ENCODE assay signal across 1 cellular context in genomic region chr3:9731206-9732079, GRCh38.
TF ChIP-seq lines count a peak whose summit lies in the region.

Gene BRPF1, plus strand, starts transcription at chr3:9731735. Its CDS starts 2,406 bp downstream, at chr3:9734141.

TF ChIP-seq in K562, 482 proteins besides CTCF, POLR2A, EP300 and RAD21 (continued from another document and continues in another):
- TF ChIP-seq DEAF1 (CRISPR knock-in tag; IDR thresholded peaks at IDR 0.05): no peak
- peak in 1 of 2 experiments; percentile 31; a peak in 1 of 4 replicates for TF ChIP-seq SIX5 (IDR thresholded peaks at IDR 0.05; ENCODE audit: borderline replicate concordance in 1 of 2, insufficient read depth in 1 of 2, low read depth in 1 of 2, low read length in 2 of 2)
- no peak for TF ChIP-seq CEBPG (CRISPR knock-in tag; IDR thresholded peaks at IDR 0.05)
- TF ChIP-seq CEBPG (tag; conservative IDR thresholded peaks at IDR 0.05 in 1 of 2, IDR thresholded peaks at IDR 0.05 in 1 of 2): no peak
- TF ChIP-seq HNRNPUL1 (IDR thresholded peaks at IDR 0.05; ENCODE audit: low read length): no peak
- no peak for TF ChIP-seq ZFP36 (IDR thresholded peaks at IDR 0.05; ENCODE audit: low read depth, low read length, partially characterized antibody)
- no peak for TF ChIP-seq BACH1 (tag; IDR thresholded peaks at IDR 0.05)
- TF ChIP-seq ZNF347 (CRISPR knock-in tag; IDR thresholded peaks at IDR 0.05; ENCODE audit: low read depth): no peak
- TF ChIP-seq ARHGAP35 (IDR thresholded peaks at IDR 0.05; ENCODE audit: partially characterized antibody): no peak
- peak; percentile 59 to 78; a peak in 2 of 4 replicates for TF ChIP-seq NONO (IDR thresholded peaks at IDR 0.05; ENCODE audit: low read depth in 2 of 2, low read length in 1 of 2)
- TF ChIP-seq SREBF1 (IDR thresholded peaks at IDR 0.05; ENCODE audit: borderline replicate concordance, low read depth, low read length): no peak
- TF ChIP-seq E2F4 (CRISPR knock-in tag; IDR thresholded peaks at IDR 0.05; ENCODE audit: low read depth): peak; percentile 50; the same call in 1 of the 2 replicates
- no peak for TF ChIP-seq PTBP1 (IDR thresholded peaks at IDR 0.05; ENCODE audit: low read depth, low read length)
- no peak for TF ChIP-seq ZNF592 (IDR thresholded peaks at IDR 0.05)
- no peak for TF ChIP-seq ZNF511 (CRISPR knock-in tag; IDR thresholded peaks at IDR 0.05)
- TF ChIP-seq ZNF12 (CRISPR knock-in tag; IDR thresholded peaks at IDR 0.05): no peak; the same call in 1 of the 2 replicates
- TF ChIP-seq MLX (CRISPR knock-in tag; conservative IDR thresholded peaks at IDR 0.05): no peak; a peak in 1 of 4 replicates
- no peak for TF ChIP-seq CBX8 (IDR thresholded peaks at IDR 0.05; ENCODE audit: borderline replicate concordance, extremely low read depth, low read depth, low read length, poor library complexity, severe bottlenecking)
- TF ChIP-seq CHD2 (IDR thresholded peaks at IDR 0.05; ENCODE audit: low read depth, low read length): peak; percentile 74
- TF ChIP-seq NFE2 (IDR thresholded peaks at IDR 0.05; ENCODE audit: low read depth): no peak
- TF ChIP-seq MCM3 (IDR thresholded peaks at IDR 0.05): no peak
- TF ChIP-seq FUS (optimal IDR thresholded peaks at IDR 0.05; ENCODE audit: low read depth, low read length): no peak
- peak; percentile 55 for TF ChIP-seq HNRNPK (IDR thresholded peaks at IDR 0.05; ENCODE audit: low read depth, low read length, poor library complexity, severe bottlenecking)
- no peak for TF ChIP-seq ZBTB49 (CRISPR knock-in tag; IDR thresholded peaks at IDR 0.05; ENCODE audit: borderline replicate concordance)
- TF ChIP-seq NCOA1 (IDR thresholded peaks at IDR 0.05; ENCODE audit: low read depth): no peak
- no peak for TF ChIP-seq ID3 (CRISPR knock-in tag; IDR thresholded peaks at IDR 0.05)
- TF ChIP-seq ID3 (tag; IDR thresholded peaks at IDR 0.05): peak; percentile 90
- TF ChIP-seq SETDB1 (IDR thresholded peaks at IDR 0.05; ENCODE audit: low read length): no peak
- no peak for TF ChIP-seq HNRNPL (IDR thresholded peaks at IDR 0.05; ENCODE audit: low read depth, low read length)
- TF ChIP-seq ZC3H11A (IDR thresholded peaks at IDR 0.05; ENCODE audit: low read depth, low read length): no peak
- TF ChIP-seq ZNF280B (CRISPR knock-in tag; IDR thresholded peaks at IDR 0.05): no peak
- TF ChIP-seq ATF2 (CRISPR knock-in tag; IDR thresholded peaks at IDR 0.05): no peak
- no peak for TF ChIP-seq FOXJ2 (tag; IDR thresholded peaks at IDR 0.05)
- TF ChIP-seq CREBBP (IDR thresholded peaks at IDR 0.05; ENCODE audit: low read depth, low read length): no peak
- TF ChIP-seq KLF10 (CRISPR knock-in tag; IDR thresholded peaks at IDR 0.05): no peak
- TF ChIP-seq MTA1 (IDR thresholded peaks at IDR 0.05; ENCODE audit: borderline replicate concordance): peak; percentile 47
- TF ChIP-seq CEBPZ (IDR thresholded peaks at IDR 0.05; ENCODE audit: borderline replicate concordance, low read depth, low read length): no peak
- TF ChIP-seq ZSCAN29 (IDR thresholded peaks at IDR 0.05): peak; percentile 11; the same call in 1 of the 2 replicates
- peak; percentile 82 for TF ChIP-seq THAP12 (CRISPR knock-in tag; IDR thresholded peaks at IDR 0.05)
- no peak for TF ChIP-seq HOXB6 (CRISPR knock-in tag; IDR thresholded peaks at IDR 0.05; ENCODE audit: borderline replicate concordance)
- no peak for TF ChIP-seq DACH1 (IDR thresholded peaks at IDR 0.05; ENCODE audit: partially characterized antibody)
- no peak for TF ChIP-seq FOXK2 (conservative IDR thresholded peaks at IDR 0.05 in 1 of 2, IDR thresholded peaks at IDR 0.05 in 1 of 2; ENCODE audit: low read depth in 2 of 2)
- peak; percentile 46 to 75; a peak in 1 of 4 replicates for TF ChIP-seq TEAD1 (CRISPR knock-in tag; IDR thresholded peaks at IDR 0.05)
